25 cellular contexts compared by ENCODE assay signal in genomic region chr2:126643431-126643830, GRCh38. TPM values are rescaled to one million over a fixed set of nuclear protein-coding genes. Genes with fewer than 3 reads are reported as not detected.
A peak's percentile ranks its signal among the peaks of the same experiment; 100 is the strongest.
DNase-seq lines count a peak whose midpoint lies in the region; ATAC-seq and TF ChIP-seq lines count a peak whose summit lies in the region.
"Had no signal": no experiment of that assay in that cellular context is flagged by ENCODE, and none has a peak within 500 bp of the region (broad histone marks: within the 10 kb centered on the region; RNA-seq: fewer than 3 reads in every experiment).

No MANE protein-coding gene starts in this region.

- TF ChIP-seq CTCF in activated CD8-positive, alpha-beta T cell treated with anti-CD3 and anti-CD28 coated beads for 36 hours (IDR thresholded peaks at IDR 0.05), result no peak
- peak; percentile 15 for TF ChIP-seq CTCF in brain microvascular endothelial cell (IDR thresholded peaks at IDR 0.05; ENCODE audit: low read depth, low read length, missing control alignments)
- no peak for TF ChIP-seq CTCF in type B pancreatic cell (conservative IDR thresholded peaks at IDR 0.05)

- CTCF ChIA-PET in activated CD8-positive, alpha-beta T cell treated with anti-CD3 and anti-CD28 coated beads, Interleukin-2, amount 10 ng/mL, durations not matched to agents 7 days and 5 days (lab: Charles Lee), result interaction anchor here (1.4 to 2.3 kb wide), 3 partner anchors 8 to 115 kb away, joined by 4 to 6 read pairs (median 6); no protein-coding TSS in a partner anchor
- CTCF ChIA-PET in activated CD8-positive, alpha-beta T cell treated with anti-CD3 and anti-CD28 coated beads for 36 hours (lab: Charles Lee), result interaction anchor here (1.1 to 1.8 kb wide), 2 partner anchors 10 to 133 kb away, joined by 4 to 5 read pairs; no protein-coding TSS in a partner anchor

- no peak overlapping the region for H3K23ac ChIP-seq in mesendoderm (ENCODE audit: low read length)

- no peaks in the 10 kb centered on the region for H3K79me1 ChIP-seq in mesendoderm (ENCODE audit: low read length)

- H3K27ac Mint-ChIP-seq in activated CD8-positive, alpha-beta T cell treated with anti-CD3 and anti-CD28 coated beads, Interleukin-2, amount 10 ng/mL, durations not matched to agents 7 days and 5 days, result no peak overlapping the region
- no peak overlapping the region for H3K27ac Mint-ChIP-seq in activated CD8-positive, alpha-beta T cell treated with anti-CD3 and anti-CD28 coated beads for 36 hours
- H3K27ac Mint-ChIP-seq in type B pancreatic cell, result no peak overlapping the region

- H3K9ac ChIP-seq in mesendoderm (ENCODE audit: low read length), result no peak overlapping the region
- H3K9ac ChIP-seq: BLaER1 treated with 17β-estradiol and CSF1 and Interleukin-3, amounts not matched to agents 10 nM and 100 nM had no signal

- no peaks in the 10 kb centered on the region for H3K9me3 Mint-ChIP-seq in activated CD8-positive, alpha-beta T cell treated with anti-CD3 and anti-CD28 coated beads, Interleukin-2, amount 10 ng/mL, durations not matched to agents 7 days and 5 days (ENCODE audit: insufficient read depth)
- H3K9me3 Mint-ChIP-seq in activated CD8-positive, alpha-beta T cell treated with anti-CD3 and anti-CD28 coated beads for 36 hours, result no peaks in the 10 kb centered on the region
- H3K9me3 Mint-ChIP-seq in type B pancreatic cell, result peaks cover 6% of the 10 kb centered on the region
- H3K9me3 Mint-ChIP-seq: memory B cell had no signal

- WGBS in mesendoderm (ENCODE audit: extremely low coverage, insufficient coverage, low lambda C conversion rate), result no CpG with 5 or more reads among the region's 6 CpGs

- no peak overlapping the region for H2BK15ac ChIP-seq in mesendoderm (replicated peaks; ENCODE audit: low read depth)

- H3K4me2 ChIP-seq in mesendoderm (ENCODE audit: low read length), result no peak overlapping the region

- no peak overlapping the region for H3K18ac ChIP-seq in mesendoderm (ENCODE audit: low read length)

- H4K5ac ChIP-seq in mesendoderm (ENCODE audit: low read length), result no peak overlapping the region

- H3K36me3 ChIP-seq in brain microvascular endothelial cell (replicated peaks) (no peaks in the 10 kb centered on the region), mesendoderm (ENCODE audit: control insufficient read depth, insufficient read depth, low read length) (no peaks in the 10 kb centered on the region)
- H3K36me3 ChIP-seq: BLaER1 treated with 17β-estradiol and CSF1 and Interleukin-3, amounts not matched to agents 10 nM and 100 nM; breast epithelium; colonic mucosa; Peyer's patch had no signal

- no peak overlapping the region for H4K8ac ChIP-seq in mesendoderm (ENCODE audit: low read depth, low read length)

- H2AK5ac ChIP-seq in mesendoderm (ENCODE audit: low read length), result no peak overlapping the region

- no peak overlapping the region for H2BK120ac ChIP-seq in mesendoderm (ENCODE audit: low read depth, low read length)

- ATAC-seq in activated CD8-positive, alpha-beta T cell treated with anti-CD3 and anti-CD28 coated beads, Interleukin-2, amount 10 ng/mL, durations not matched to agents 7 days and 5 days, result no peak
- no peak for ATAC-seq in activated CD8-positive, alpha-beta T cell treated with anti-CD3 and anti-CD28 coated beads for 36 hours
- ATAC-seq in GM21619 (IDR thresholded peaks at IDR 0.05; ENCODE audit: unreplicated experiment) (no peak), GM18861 (IDR thresholded peaks at IDR 0.05; ENCODE audit: unreplicated experiment) (no peak)
- ATAC-seq: naive thymus-derived CD4-positive, alpha-beta T cell had no signal

- POLR2A ChIA-PET in activated CD8-positive, alpha-beta T cell treated with anti-CD3 and anti-CD28 coated beads, Interleukin-2, amount 10 ng/mL, durations not matched to agents 7 days and 5 days (lab: Charles Lee), result interaction anchor here (1.1 kb wide), 1 partner anchor 21 kb away, joined by 4 read pairs; no protein-coding TSS in a partner anchor
- POLR2A ChIA-PET in activated CD8-positive, alpha-beta T cell treated with anti-CD3 and anti-CD28 coated beads for 36 hours (lab: Charles Lee), result interaction anchor here (1.3 kb wide), 1 partner anchor 13 kb away, joined by 4 read pairs; the partner anchor contains the start of gene GYPC

- no peak overlapping the region for H2BK5ac ChIP-seq in mesendoderm (ENCODE audit: low read length)

- H3K4me1 ChIP-seq in mesendoderm (ENCODE audit: control insufficient read depth, low read depth, low read length), result peaks cover 14% of the 10 kb centered on the region
- H3K4me1 ChIP-seq: breast epithelium, Caco-2, colonic mucosa, Peyer's patch had no signal

- H3K36me3 Mint-ChIP-seq in activated CD8-positive, alpha-beta T cell treated with anti-CD3 and anti-CD28 coated beads, Interleukin-2, amount 10 ng/mL, durations not matched to agents 7 days and 5 days (ENCODE audit: low read depth), result no peaks in the 10 kb centered on the region
- no peaks in the 10 kb centered on the region for H3K36me3 Mint-ChIP-seq in activated CD8-positive, alpha-beta T cell treated with anti-CD3 and anti-CD28 coated beads for 36 hours (ENCODE audit: low read depth)
- H3K36me3 Mint-ChIP-seq in type B pancreatic cell, result no peaks in the 10 kb centered on the region
- H3K36me3 Mint-ChIP-seq: memory B cell had no signal

- H3K4me3 Mint-ChIP-seq in activated CD8-positive, alpha-beta T cell treated with anti-CD3 and anti-CD28 coated beads, Interleukin-2, amount 10 ng/mL, durations not matched to agents 7 days and 5 days, result no peak overlapping the region
- H3K4me3 Mint-ChIP-seq in activated CD8-positive, alpha-beta T cell treated with anti-CD3 and anti-CD28 coated beads for 36 hours, result no peak overlapping the region
- no peak overlapping the region for H3K4me3 Mint-ChIP-seq in type B pancreatic cell
- H3K4me3 Mint-ChIP-seq: memory B cell; naive thymus-derived CD4-positive, alpha-beta T cell had no signal

- no peak overlapping the region for H3K27ac ChIP-seq in brain microvascular endothelial cell
- H3K27ac ChIP-seq in mesendoderm (ENCODE audit: low read depth, low read length), result no peak overlapping the region
- H3K27ac ChIP-seq: breast epithelium, colonic mucosa, Peyer's patch had no signal

- in situ Hi-C loops in brain microvascular endothelial cell (cut with HindIII; ENCODE audit: low pct_ligation_motif_present, low sequenced_read_pairs), result no loop called here

- H3K56ac ChIP-seq in mesendoderm (ENCODE audit: low read length), result peak overlapping the region; percentile 17

- H3K4me1 Mint-ChIP-seq in activated CD8-positive, alpha-beta T cell treated with anti-CD3 and anti-CD28 coated beads, Interleukin-2, amount 10 ng/mL, durations not matched to agents 7 days and 5 days (ENCODE audit: low read depth), result peaks cover 4% of the 10 kb centered on the region
- H3K4me1 Mint-ChIP-seq in activated CD8-positive, alpha-beta T cell treated with anti-CD3 and anti-CD28 coated beads for 36 hours (ENCODE audit: low read depth), result peaks cover 4% of the 10 kb centered on the region
- H3K4me1 Mint-ChIP-seq in type B pancreatic cell (ENCODE audit: unreplicated experiment), result no peaks in the 10 kb centered on the region

- no peaks in the 10 kb centered on the region for H3K27me3 Mint-ChIP-seq in activated CD8-positive, alpha-beta T cell treated with anti-CD3 and anti-CD28 coated beads, Interleukin-2, amount 10 ng/mL, durations not matched to agents 7 days and 5 days (ENCODE audit: low read depth)
- H3K27me3 Mint-ChIP-seq in activated CD8-positive, alpha-beta T cell treated with anti-CD3 and anti-CD28 coated beads for 36 hours, result no peaks in the 10 kb centered on the region
- peaks cover 17% of the 10 kb centered on the region for H3K27me3 Mint-ChIP-seq in type B pancreatic cell
- H3K27me3 Mint-ChIP-seq: memory B cell had no signal

- DNase-seq in activated CD8-positive, alpha-beta T cell treated with anti-CD3 and anti-CD28 coated beads, Interleukin-2, amount 10 ng/mL, durations not matched to agents 7 days and 5 days, result peak; percentile 9
- DNase-seq in activated CD8-positive, alpha-beta T cell treated with anti-CD3 and anti-CD28 coated beads for 36 hours, result no peak
- DNase-seq in brain microvascular endothelial cell (no peak), mesendoderm (peak; percentile 35), type B pancreatic cell (ENCODE audit: extremely low spot score, unreplicated experiment) (peak; percentile 50), T-helper 9 cell (no peak)
- DNase-seq: activated CD8-positive, alpha-beta memory T cell treated with anti-CD3 and anti-CD28 coated beads for 24 hours; activated naive CD4-positive, alpha-beta T cell; activated T-cell treated with anti-CD3 and anti-CD28 coated beads, Interleukin-2, amount 50 U/mL, for 1 hour; Caco-2; colonic mucosa; KBM-7; kidney glomerular epithelial cell; MM.1S; naive thymus-derived CD4-positive, alpha-beta T cell; NCI-H1436; NCI-H2107; Peyer's patch; retina; T-helper 1 cell had no signal

- H3K27me3 ChIP-seq in brain microvascular endothelial cell (replicated peaks), result no peaks in the 10 kb centered on the region
- no peaks in the 10 kb centered on the region for H3K27me3 ChIP-seq in mesendoderm (ENCODE audit: insufficient read depth, low read length, poor library complexity)
- H3K27me3 ChIP-seq: BLaER1 treated with 17β-estradiol and CSF1 and Interleukin-3, amounts not matched to agents 10 nM and 100 nM; breast epithelium; colonic mucosa; Peyer's patch had no signal

- H3K79me2 ChIP-seq in mesendoderm (ENCODE audit: control insufficient read depth, insufficient read depth, low read length), result no peaks in the 10 kb centered on the region

- H3K4ac ChIP-seq in mesendoderm (ENCODE audit: low read depth, low read length), result no peak overlapping the region

- intact Hi-C loops in activated CD8-positive, alpha-beta T cell treated with anti-CD3 and anti-CD28 coated beads for 36 hours (cut with micrococcal nuclease), result no loop called here

- H3K4me3 ChIP-seq in brain microvascular endothelial cell (ENCODE audit: low read depth, low read length) (no peak overlapping the region), mesendoderm (ENCODE audit: low read length) (no peak overlapping the region)
- H3K4me3 ChIP-seq: BLaER1 treated with 17β-estradiol and CSF1 and Interleukin-3, amounts not matched to agents 10 nM and 100 nM; breast epithelium; colonic mucosa; Peyer's patch had no signal

RNA-seq across cellular contexts. Expression of gene GYPC, which starts 12.5 kb away (rescaled TPM):
- 100 to 1,000 TPM; 163 to 168 TPM for total RNA-seq in activated CD8-positive, alpha-beta T cell treated with anti-CD3 and anti-CD28 coated beads, Interleukin-2, amount 10 ng/mL, durations not matched to agents 7 days and 5 days
- total RNA-seq in activated CD8-positive, alpha-beta T cell treated with anti-CD3 and anti-CD28 coated beads for 36 hours, result 100 to 1,000 TPM; 172 to 173 TPM
- 24.4 TPM for polyA plus RNA-seq in mesendoderm (2013, experiment 1 of 2)
- 24.2 TPM for polyA plus RNA-seq in mesendoderm (2013, experiment 2 of 2)
- total RNA-seq in type B pancreatic cell (ENCODE audit: low replicate concordance), result 13.3 and 45.5 TPM in 2 replicates
- total RNA-seq: Caco-2 had no signal

Comparison
In these comparisons a context has a peak if more than half of its experiments do, and no peak if none do; other contexts are left out.
1. DNase-seq: peak in activated CD8-positive, alpha-beta T cell treated with anti-CD3 and anti-CD28 coated beads, Interleukin-2, amount 10 ng/mL, durations not matched to agents 7 days and 5 days (single experiment), mesendoderm (single experiment) and type B pancreatic cell (single experiment); none in activated CD8-positive, alpha-beta T cell treated with anti-CD3 and anti-CD28 coated beads for 36 hours (single experiment), brain microvascular endothelial cell (single experiment) and T-helper 9 cell (single experiment).